ENCODE assay signal across 9 cellular contexts in genomic region chr16:48537275-48537674, GRCh38.
DNase-seq lines count a peak whose midpoint lies in the region; FAIRE-seq and TF ChIP-seq lines count a peak whose summit lies in the region.
"Had no signal": no experiment of that assay in that cellular context is flagged by ENCODE, and none has a peak within 500 bp of the region (broad histone marks: within the 10 kb centered on the region; RNA-seq: fewer than 3 reads in every experiment).

No MANE protein-coding gene starts in this region.

- H3K27me3 Mint-ChIP-seq in activated CD4-positive, alpha-beta T cell treated with anti-CD3 and anti-CD28 coated beads, Interleukin-2, amount 10 ng/mL, durations not matched to agents 7 days and 5 days: no peaks in the 10 kb centered on the region
- no peaks in the 10 kb centered on the region for H3K27me3 Mint-ChIP-seq in astrocyte (ENCODE audit: low read depth, unreplicated experiment)
- no peaks in the 10 kb centered on the region for H3K27me3 Mint-ChIP-seq in activated T-helper 1 cell treated with anti-CD3 and anti-CD28 coated beads, Interleukin-12 subunit alpha, Interleukin-12 subunit beta, Interleukin-2, Interleukin-4 antibody, amounts not matched to agents 30 ng/mL and 10 ng/mL and 1 ng/mL, durations not matched to agents 14 hours and 24 hours and 36 hours (ENCODE audit: insufficient read depth)

- H3K27ac ChIP-seq in astrocyte (ENCODE audit: low read depth, low read length): no peak overlapping the region
- H3K27ac ChIP-seq in mesenchymal stem cell (ENCODE audit: low read length, poor library complexity, severe bottlenecking): no peak overlapping the region
- peak overlapping the region; percentile 70 to 81 for H3K27ac ChIP-seq in tibial artery
- H3K27ac ChIP-seq in effector memory CD4-positive, alpha-beta T cell (ENCODE audit: insufficient read depth, low read length, poor library complexity, severe bottlenecking): no peak overlapping the region

- 97% methylated on average over 8 of the region's 8 CpGs for WGBS in mesenchymal stem cell

- peaks cover 13% of the 10 kb centered on the region for H4K20me1 ChIP-seq in astrocyte (ENCODE audit: insufficient read depth, low read length)

- H2BK5ac ChIP-seq in mesenchymal stem cell (ENCODE audit: low read depth, low read length, poor library complexity, severe bottlenecking): no peak overlapping the region

- no peak overlapping the region for H2BK15ac ChIP-seq in mesenchymal stem cell (ENCODE audit: low read depth, poor library complexity, severe bottlenecking)

- CTCF ChIA-PET in activated CD4-positive, alpha-beta T cell treated with anti-CD3 and anti-CD28 coated beads, Interleukin-2, amount 10 ng/mL, durations not matched to agents 7 days and 5 days (lab: Charles Lee): interaction anchor here (0.5 kb wide), 1 partner anchor 1757 kb away, joined by 3 read pairs; no protein-coding TSS in a partner anchor

- FAIRE-seq in astrocyte (lab: Jason Lieb, UNC): no peak

- no peak overlapping the region for H2BK120ac ChIP-seq in mesenchymal stem cell (ENCODE audit: low read depth, low read length)

- intact Hi-C loops in tibial artery (cut with DNase I; ENCODE audit: low total_unique reads): no loop called here
- intact Hi-C loops in activated T-helper 1 cell treated with anti-CD3 and anti-CD28 coated beads, Interleukin-12 subunit alpha, Interleukin-12 subunit beta, Interleukin-2, Interleukin-4 antibody, amounts not matched to agents 30 ng/mL and 10 ng/mL and 1 ng/mL, durations not matched to agents 14 hours and 24 hours and 36 hours (cut with micrococcal nuclease): no loop called here

- H4K91ac ChIP-seq in mesenchymal stem cell (ENCODE audit: low read length): no peak overlapping the region

- no peak overlapping the region for H3K4me3 ChIP-seq in astrocyte (ENCODE audit: insufficient read depth, low read depth, low read length)
- H3K4me3 ChIP-seq in mesenchymal stem cell (ENCODE audit: insufficient read depth in 1 of 2, low read depth in 1 of 2, low read length in 2 of 2): no peak overlapping the region
- no peak overlapping the region for H3K4me3 ChIP-seq in tibial artery
- no peak overlapping the region for H3K4me3 ChIP-seq in effector memory CD4-positive, alpha-beta T cell (ENCODE audit: insufficient read depth, low read depth, low read length, poor library complexity, severe bottlenecking)

- H3K79me2 ChIP-seq in astrocyte (ENCODE audit: insufficient read depth, low read length): no peaks in the 10 kb centered on the region

- peak overlapping the region; percentile 5 for H2AK5ac ChIP-seq in mesenchymal stem cell (ENCODE audit: low read length, severe bottlenecking)

- no peak overlapping the region for H2BK12ac ChIP-seq in mesenchymal stem cell (ENCODE audit: low read length in 2 of 2)

- H3K4ac ChIP-seq in mesenchymal stem cell (ENCODE audit: low read depth in 1 of 2, low read length in 2 of 2): peak overlapping the region in 1 of 2 experiments; percentile 4

- peaks cover 14% of the 10 kb centered on the region for H3K79me1 ChIP-seq in mesenchymal stem cell (replicated peaks; ENCODE audit: low read length, poor library complexity, severe bottlenecking)

- DNase-seq in activated CD4-positive, alpha-beta T cell treated with anti-CD3 and anti-CD28 coated beads, Interleukin-2, amount 10 ng/mL, durations not matched to agents 7 days and 5 days: no peak
- DNase-seq in activated CD4-positive, alpha-beta T cell treated with anti-CD3 and anti-CD28 coated beads, Interleukin-2, amount 50 U/mL, for 1 hour: no peak
- DNase-seq in astrocyte (ENCODE audit: low read depth) (no peak), mesenchymal stem cell (no peak), tibial artery (no peak), SIG-M5 treated with dmso at 0.1 percent for 504 hours (lab: John Stamatoyannopoulos, UW; ENCODE audit: unreplicated experiment) (no peak)
- DNase-seq in effector memory CD4-positive, alpha-beta T cell: no peak
- DNase-seq in activated T-helper 1 cell treated with anti-CD3 and anti-CD28 coated beads, Interleukin-12 subunit alpha, Interleukin-12 subunit beta, Interleukin-2, Interleukin-4 antibody, amounts not matched to agents 30 ng/mL and 10 ng/mL and 1 ng/mL, durations not matched to agents 14 hours and 24 hours and 36 hours (ENCODE audit: low spot score): no peak
- DNase-seq: NCI-H69 had no signal

- H3K14ac ChIP-seq in mesenchymal stem cell (ENCODE audit: low read length in 2 of 2): no peak overlapping the region

- H2AFZ ChIP-seq in astrocyte (ENCODE audit: low read depth, low read length) (no peak overlapping the region), mesenchymal stem cell (ENCODE audit: low read depth, low read length) (no peak overlapping the region)

- H3K27me3 ChIP-seq in astrocyte (ENCODE audit: insufficient read depth, low read length) (no peaks in the 10 kb centered on the region), mesenchymal stem cell (ENCODE audit: control insufficient read depth in 1 of 2, insufficient read depth in 1 of 2, low read length in 2 of 2) (no peaks in the 10 kb centered on the region), tibial artery (no peaks in the 10 kb centered on the region)
- no peaks in the 10 kb centered on the region for H3K27me3 ChIP-seq in effector memory CD4-positive, alpha-beta T cell (replicated peaks; ENCODE audit: control insufficient read depth, insufficient read depth, low read length, poor library complexity, severe bottlenecking)

- POLR2A ChIA-PET in activated CD4-positive, alpha-beta T cell treated with anti-CD3 and anti-CD28 coated beads, Interleukin-2, amount 10 ng/mL, durations not matched to agents 7 days and 5 days (lab: Charles Lee): no interaction called here

- H3K9me3 ChIP-seq in astrocyte (ENCODE audit: insufficient read depth, low read depth, low read length) (no peaks in the 10 kb centered on the region), mesenchymal stem cell (ENCODE audit: control insufficient read depth, low read length) (no peaks in the 10 kb centered on the region), tibial artery (no peaks in the 10 kb centered on the region)
- H3K9me3 ChIP-seq in effector memory CD4-positive, alpha-beta T cell (ENCODE audit: control insufficient read depth, low read length): no peaks in the 10 kb centered on the region

- TF ChIP-seq CTCF in astrocyte (IDR thresholded peaks at IDR 0.05; ENCODE audit: insufficient read depth, low read depth, low read length) (no peak), tibial artery (IDR thresholded peaks at IDR 0.05) (no peak)

- H3K4me1 ChIP-seq in astrocyte (ENCODE audit: insufficient read depth, low read length): peaks cover 11% of the 10 kb centered on the region
- H3K4me1 ChIP-seq in mesenchymal stem cell (ENCODE audit: control insufficient read depth, insufficient read depth, low read depth, low read length): peaks cover 23% of the 10 kb centered on the region
- peaks cover 0 to 56% (median 45%) of the 10 kb centered on the region in 4 donors for H3K4me1 ChIP-seq in tibial artery
- H3K4me1 ChIP-seq in effector memory CD4-positive, alpha-beta T cell (ENCODE audit: control insufficient read depth, insufficient read depth, low read length, poor library complexity, severe bottlenecking): no peaks in the 10 kb centered on the region

- H3K27ac Mint-ChIP-seq in activated CD4-positive, alpha-beta T cell treated with anti-CD3 and anti-CD28 coated beads, Interleukin-2, amount 10 ng/mL, durations not matched to agents 7 days and 5 days: peak overlapping the region; percentile 86
- peak overlapping the region; percentile 47 for H3K27ac Mint-ChIP-seq in astrocyte (ENCODE audit: unreplicated experiment)
- no peak overlapping the region for H3K27ac Mint-ChIP-seq in activated T-helper 1 cell treated with anti-CD3 and anti-CD28 coated beads, Interleukin-12 subunit alpha, Interleukin-12 subunit beta, Interleukin-2, Interleukin-4 antibody, amounts not matched to agents 30 ng/mL and 10 ng/mL and 1 ng/mL, durations not matched to agents 14 hours and 24 hours and 36 hours

- no peak overlapping the region for H3K23ac ChIP-seq in mesenchymal stem cell (ENCODE audit: low read length in 2 of 2)

- H3K9me3 Mint-ChIP-seq in activated CD4-positive, alpha-beta T cell treated with anti-CD3 and anti-CD28 coated beads, Interleukin-2, amount 10 ng/mL, durations not matched to agents 7 days and 5 days: no peaks in the 10 kb centered on the region
- peaks cover 2% of the 10 kb centered on the region for H3K9me3 Mint-ChIP-seq in astrocyte (ENCODE audit: unreplicated experiment)
- no peaks in the 10 kb centered on the region for H3K9me3 Mint-ChIP-seq in activated T-helper 1 cell treated with anti-CD3 and anti-CD28 coated beads, Interleukin-12 subunit alpha, Interleukin-12 subunit beta, Interleukin-2, Interleukin-4 antibody, amounts not matched to agents 30 ng/mL and 10 ng/mL and 1 ng/mL, durations not matched to agents 14 hours and 24 hours and 36 hours

- no peak overlapping the region for H3K4me3 Mint-ChIP-seq in activated CD4-positive, alpha-beta T cell treated with anti-CD3 and anti-CD28 coated beads, Interleukin-2, amount 10 ng/mL, durations not matched to agents 7 days and 5 days
- no peak overlapping the region for H3K4me3 Mint-ChIP-seq in astrocyte (ENCODE audit: unreplicated experiment)
- H3K4me3 Mint-ChIP-seq in activated T-helper 1 cell treated with anti-CD3 and anti-CD28 coated beads, Interleukin-12 subunit alpha, Interleukin-12 subunit beta, Interleukin-2, Interleukin-4 antibody, amounts not matched to agents 30 ng/mL and 10 ng/mL and 1 ng/mL, durations not matched to agents 14 hours and 24 hours and 36 hours: no peak overlapping the region

- H3K4me1 Mint-ChIP-seq in activated CD4-positive, alpha-beta T cell treated with anti-CD3 and anti-CD28 coated beads, Interleukin-2, amount 10 ng/mL, durations not matched to agents 7 days and 5 days: peaks cover 19% of the 10 kb centered on the region
- H3K4me1 Mint-ChIP-seq in astrocyte (ENCODE audit: low read depth, unreplicated experiment): peaks cover 21% of the 10 kb centered on the region
- peaks cover 12% of the 10 kb centered on the region for H3K4me1 Mint-ChIP-seq in activated T-helper 1 cell treated with anti-CD3 and anti-CD28 coated beads, Interleukin-12 subunit alpha, Interleukin-12 subunit beta, Interleukin-2, Interleukin-4 antibody, amounts not matched to agents 30 ng/mL and 10 ng/mL and 1 ng/mL, durations not matched to agents 14 hours and 24 hours and 36 hours (ENCODE audit: low read depth)

- no peak overlapping the region for H4K8ac ChIP-seq in mesenchymal stem cell (ENCODE audit: low read length)

- H3K36me3 Mint-ChIP-seq in activated CD4-positive, alpha-beta T cell treated with anti-CD3 and anti-CD28 coated beads, Interleukin-2, amount 10 ng/mL, durations not matched to agents 7 days and 5 days (ENCODE audit: low read depth): peaks cover 22% of the 10 kb centered on the region
- peaks cover 3% of the 10 kb centered on the region for H3K36me3 Mint-ChIP-seq in astrocyte (ENCODE audit: low read depth, unreplicated experiment)
- peaks cover 15% of the 10 kb centered on the region for H3K36me3 Mint-ChIP-seq in activated T-helper 1 cell treated with anti-CD3 and anti-CD28 coated beads, Interleukin-12 subunit alpha, Interleukin-12 subunit beta, Interleukin-2, Interleukin-4 antibody, amounts not matched to agents 30 ng/mL and 10 ng/mL and 1 ng/mL, durations not matched to agents 14 hours and 24 hours and 36 hours (ENCODE audit: low read depth)

- H3K4me2 ChIP-seq in astrocyte (ENCODE audit: low read length): no peak overlapping the region
- H3K4me2 ChIP-seq in mesenchymal stem cell (ENCODE audit: low read length, poor library complexity, severe bottlenecking): no peak overlapping the region

- peak overlapping the region; percentile 13 to 16 for H3K18ac ChIP-seq in mesenchymal stem cell (ENCODE audit: low read depth in 1 of 2, low read length in 2 of 2)

- H3K9ac ChIP-seq in astrocyte (ENCODE audit: low read length): no peak overlapping the region
- no peak overlapping the region for H3K9ac ChIP-seq in mesenchymal stem cell (ENCODE audit: low read length)

- H3K36me3 ChIP-seq in astrocyte (ENCODE audit: insufficient read depth, low read length) (peaks cover 4% of the 10 kb centered on the region), mesenchymal stem cell (ENCODE audit: control insufficient read depth in 1 of 2, insufficient read depth in 2 of 2, low read depth in 1 of 2, low read length in 2 of 2) (peaks cover 27 to 48% of the 10 kb centered on the region in 2 experiments), tibial artery (peaks cover 6 to 17% (median 8%) of the 10 kb centered on the region in 3 donors)
- H3K36me3 ChIP-seq in effector memory CD4-positive, alpha-beta T cell (ENCODE audit: control insufficient read depth, insufficient read depth, low read length): peaks cover 19% of the 10 kb centered on the region

Comparison
In these comparisons a context has a peak if more than half of its experiments do, and no peak if none do; other contexts are left out.
1. H3K27ac ChIP-seq: peak in tibial artery (2 of 2); none in astrocyte (single experiment), mesenchymal stem cell (single experiment) and effector memory CD4-positive, alpha-beta T cell (single experiment).